In the genomic region with DNA sequence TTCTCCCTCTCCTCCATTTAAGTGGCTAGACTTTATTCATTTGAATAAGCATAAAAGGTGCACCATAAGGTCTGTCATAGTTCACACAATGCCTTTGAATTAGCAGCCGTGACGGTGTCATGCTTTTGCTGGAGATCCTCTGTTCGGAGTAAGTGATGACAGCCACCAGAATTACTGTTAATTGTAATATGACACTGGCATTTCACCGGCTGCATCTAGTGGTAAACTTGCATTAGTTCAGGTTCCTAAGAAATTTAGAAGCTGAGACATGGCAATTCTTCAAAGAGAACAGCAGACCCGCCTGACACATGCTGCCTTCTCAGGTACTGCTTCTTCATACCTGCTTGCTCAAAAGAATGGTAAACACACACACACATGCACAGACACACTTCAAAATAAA, we compare ENCODE assay signal across 27 cellular contexts.
DNase-seq lines count a peak whose midpoint lies in the region; ATAC-seq, FAIRE-seq and TF ChIP-seq lines count a peak whose summit lies in the region.
"Had no signal": no experiment of that assay in that cellular context is flagged by ENCODE, and none has a peak within 500 bp of the region (broad histone marks: within the 10 kb centered on the region; RNA-seq: fewer than 3 reads in every experiment).

No MANE protein-coding gene starts in this region.

- peaks cover 1% of the 10 kb centered on the region for H3K36me3 Mint-ChIP-seq in neural progenitor cell
- no peaks in the 10 kb centered on the region for H3K36me3 Mint-ChIP-seq in immature natural killer cell
- H3K36me3 Mint-ChIP-seq: activated CD4-positive, alpha-beta memory T cell treated with anti-CD3 and anti-CD28 coated beads for 36 hours; CD4-positive, CD25-positive, alpha-beta regulatory T cell; mesothelial cell of epicardium had no signal

- no peak for ATAC-seq in HG03045 (IDR thresholded peaks at IDR 0.05; ENCODE audit: unreplicated experiment)
- ATAC-seq: activated CD4-positive, CD25-positive, alpha-beta regulatory T cell treated with anti-CD3 and anti-CD28 coated beads, Interleukin-2, amount 50 U/mL, for 24 hours; activated T-cell treated with anti-CD3 and anti-CD28 coated beads, Interleukin-2, amount 50 U/mL, for 72 hours; GM12878; Panc1; psoas muscle had no signal

- H3K27ac Mint-ChIP-seq in neural progenitor cell (no peak overlapping the region), immature natural killer cell (no peak overlapping the region)
- H3K27ac Mint-ChIP-seq: activated CD4-positive, alpha-beta memory T cell treated with anti-CD3 and anti-CD28 coated beads for 36 hours; activated T-cell treated with anti-CD3 and anti-CD28 coated beads, Interleukin-2, amount 50 U/mL, for 72 hours; mesothelial cell of epicardium had no signal

- no peaks in the 10 kb centered on the region for H3K9me3 Mint-ChIP-seq in neural progenitor cell
- H3K9me3 Mint-ChIP-seq in immature natural killer cell: no peaks in the 10 kb centered on the region
- H3K9me3 Mint-ChIP-seq: activated CD4-positive, alpha-beta memory T cell treated with anti-CD3 and anti-CD28 coated beads for 36 hours; mesothelial cell of epicardium; naive B cell had no signal

- H3K27me3 ChIP-seq in Karpas-422 (ENCODE audit: low read length) (no peaks in the 10 kb centered on the region), SJCRH30 (no peaks in the 10 kb centered on the region), neural progenitor cell (no peaks in the 10 kb centered on the region)
- H3K27me3 ChIP-seq: transverse colon had no signal

- H3K4me3 Mint-ChIP-seq in neural progenitor cell: no peak overlapping the region
- H3K4me3 Mint-ChIP-seq in immature natural killer cell: no peak overlapping the region
- H3K4me3 Mint-ChIP-seq: activated CD4-positive, alpha-beta memory T cell treated with anti-CD3 and anti-CD28 coated beads for 36 hours; mesothelial cell of epicardium had no signal

- H3K79me2 ChIP-seq in Karpas-422 (ENCODE audit: low read length) (peaks cover 99% of the 10 kb centered on the region), neural progenitor cell (ENCODE audit: low read depth) (no peaks in the 10 kb centered on the region)

- H3K9ac ChIP-seq in Karpas-422 (ENCODE audit: low read length) (no peak overlapping the region), neural progenitor cell (no peak overlapping the region)

- FAIRE-seq in GM12892 (lab: Jason Lieb, UNC): peak; percentile 57
- FAIRE-seq: GM12878, keratinocyte had no signal

- H3K4me2 ChIP-seq in Karpas-422 (ENCODE audit: low read depth, low read length, poor library complexity, severe bottlenecking) (no peak overlapping the region), neural progenitor cell (peak overlapping the region; percentile 25)

- no peak for TF ChIP-seq CTCF in neural progenitor cell (IDR thresholded peaks at IDR 0.05)

- H3K9me2 ChIP-seq in Karpas-422 (replicated peaks; ENCODE audit: insufficient read depth, low read length): no peaks in the 10 kb centered on the region

- peaks cover 15% of the 10 kb centered on the region for H3K36me3 ChIP-seq in Karpas-422 (ENCODE audit: insufficient read depth, low read length)
- H3K36me3 ChIP-seq in SJCRH30: no peaks in the 10 kb centered on the region
- H3K36me3 ChIP-seq in neural progenitor cell: no peaks in the 10 kb centered on the region
- H3K36me3 ChIP-seq: HAP-1, transverse colon had no signal

- H3K4me3 ChIP-seq in Karpas-422 (ENCODE audit: low read length): no peak overlapping the region
- H3K4me3 ChIP-seq in SJCRH30: no peak overlapping the region
- H3K4me3 ChIP-seq in neural progenitor cell: no peak overlapping the region
- H3K4me3 ChIP-seq: GM12878, HAP-1, psoas muscle, transverse colon had no signal

- no peak for TF ChIP-seq POLR2A in GM12892 (IDR thresholded peaks at IDR 0.05; ENCODE audit: low read depth, low read length)

- no peaks in the 10 kb centered on the region for H3K9me3 ChIP-seq in Karpas-422 (ENCODE audit: low read length)
- no peaks in the 10 kb centered on the region for H3K9me3 ChIP-seq in SJCRH30 (replicated peaks)
- H3K9me3 ChIP-seq in neural progenitor cell (ENCODE audit: low read depth): no peaks in the 10 kb centered on the region
- H3K9me3 ChIP-seq: HAP-1, psoas muscle, transverse colon had no signal

- H3F3A ChIP-seq in neural progenitor cell (ENCODE audit: low read depth): peaks cover 4% of the 10 kb centered on the region

- peaks cover 60% of the 10 kb centered on the region for H3K4me1 Mint-ChIP-seq in neural progenitor cell
- no peaks in the 10 kb centered on the region for H3K4me1 Mint-ChIP-seq in immature natural killer cell
- H3K4me1 Mint-ChIP-seq: mesothelial cell of epicardium had no signal

- peaks cover 82% of the 10 kb centered on the region for H3K4me1 ChIP-seq in Karpas-422 (ENCODE audit: low read length)
- H3K4me1 ChIP-seq in SJCRH30: peaks cover 69% of the 10 kb centered on the region
- H3K4me1 ChIP-seq in neural progenitor cell: peaks cover 41% of the 10 kb centered on the region
- H3K4me1 ChIP-seq: psoas muscle, transverse colon had no signal

- H3K27ac ChIP-seq in Karpas-422 (ENCODE audit: low read length) (0 out of 2 replicates have a peak overlapping the region, but pooled peaks have one; percentile 58), SJCRH30 (peak overlapping the region; percentile 91), neural progenitor cell (no peak overlapping the region)
- H3K27ac ChIP-seq: psoas muscle, transverse colon had no signal

- H2AFZ ChIP-seq in Karpas-422 (ENCODE audit: low read length) (no peak overlapping the region), neural progenitor cell (replicated peaks) (no peak overlapping the region)

- H4K20me1 ChIP-seq in Karpas-422 (ENCODE audit: insufficient read depth, low read depth, low read length) (no peaks in the 10 kb centered on the region), neural progenitor cell (ENCODE audit: low read depth) (no peaks in the 10 kb centered on the region)

- no peak for DNase-seq in GM12892 (ENCODE audit: insufficient read length)
- no peak for DNase-seq in Karpas-422
- peak; percentile 81 to 91 for DNase-seq in SJCRH30
- DNase-seq in neural progenitor cell (ENCODE audit: low spot score): no peak
- DNase-seq in immature natural killer cell: no peak
- no peak for DNase-seq in iPS-NIHi11 (ENCODE audit: low spot score)
- DNase-seq: activated CD4-positive, alpha-beta memory T cell treated with anti-CD3 and anti-CD28 coated beads for 36 hours; activated naive CD4-positive, alpha-beta T cell; activated T-cell treated with anti-CD3 and anti-CD28 coated beads, Interleukin-2, amount 50 U/mL, for 72 hours; caudate nucleus; CD4-positive, CD25-positive, alpha-beta regulatory T cell; cortex of kidney; effector memory CD4-positive, alpha-beta T cell; naive B cell; NCI-H146; NCI-H69; psoas muscle; Right ventricle myocardium superior; stimulated activated CD4-positive, alpha-beta T cell treated with anti-CD3 and anti-CD28 coated beads, Interleukin-4, amount 100 ng/mL, for 24 hours; transverse colon had no signal

- H3K27me3 Mint-ChIP-seq in neural progenitor cell (ENCODE audit: insufficient read depth, low read depth) (peaks cover 5% of the 10 kb centered on the region), immature natural killer cell (ENCODE audit: low read depth in 3 of 3) (peaks cover 1 to 3% (median 2%) of the 10 kb centered on the region in 3 donors)
- H3K27me3 Mint-ChIP-seq: naive B cell had no signal

Comparison
In these comparisons a context has a peak if more than half of its experiments do, and no peak if none do; other contexts are left out.
1. DNase-seq: peak in SJCRH30 (2 of 2); none in GM12892 (single experiment), Karpas-422 (single experiment), neural progenitor cell (single experiment), immature natural killer cell (0 of 3) and iPS-NIHi11 (single experiment).